ENCODE assay signal across 26 cellular contexts in genomic region chr16:25606069-25606468, GRCh38.
"Had no signal": no experiment of that assay in that cellular context is flagged by ENCODE, and none has a peak within 500 bp of the region (broad histone marks: within the 10 kb centered on the region; RNA-seq: fewer than 3 reads in every experiment).

No MANE protein-coding gene starts in this region.

- DNase-seq: activated B cell treated with CpG ODN at 0.5 μM for 24 hours; activated CD4-positive, alpha-beta T cell treated with anti-CD3 and anti-CD28 coated beads, Interleukin-2, amount 50 U/mL, for 1 hour; activated CD8-positive, alpha-beta T cell treated with anti-CD3 and anti-CD28 coated beads for 36 hours; activated naive CD4-positive, alpha-beta T cell treated with Interleukin-2 at 50 U/mL for 16 hours; activated T-cell treated with anti-CD3 and anti-CD28 coated beads, Interleukin-2, amount 50 U/mL, for 72 hours; anterior cingulate cortex; dermis blood vessel endothelial cell; effector CD4-positive, alpha-beta T cell; left cardiac atrium; left ventricle myocardium superior; naive B cell; nephron progenitor cell; right lobe of liver; stimulated activated CD4-positive, alpha-beta T cell treated with anti-CD3 and anti-CD28 coated beads, Interleukin-12 subunit alpha, Interleukin-12 subunit beta, amount 100 ng/mL, for 4 hours; stimulated activated CD4-positive, alpha-beta T cell treated with anti-CD3 and anti-CD28 coated beads, Interleukin-4, amount 100 ng/mL, for 1 hour; stimulated activated naive CD8-positive, alpha-beta T cell treated with anti-CD3 and anti-CD28 coated beads, Interleukin-15, Interleukin-2, amounts not matched to agents 100 U/mL and 50 U/mL, for 24 hours; T1000; testis; transverse colon had no signal

- H3K27me3 Mint-ChIP-seq: activated B cell treated with CpG ODN at 0.5 μM for 24 hours had no signal

- H3K27ac ChIP-seq: epithelial cell of prostate, neutrophil, right lobe of liver, skin epidermis, testis, transverse colon had no signal

- H3K9me3 ChIP-seq: neutrophil, right lobe of liver, testis, transverse colon had no signal

- H3K4me1 Mint-ChIP-seq: activated B cell treated with CpG ODN at 0.5 μM for 24 hours; central memory CD8-positive, alpha-beta T cell; mesothelial cell of epicardium; naive B cell had no signal

- H3K36me3 ChIP-seq: neutrophil, right lobe of liver, transverse colon had no signal

- H3K9me3 Mint-ChIP-seq: activated CD8-positive, alpha-beta T cell treated with anti-CD3 and anti-CD28 coated beads for 36 hours had no signal

- H3K27me3 ChIP-seq: neutrophil, right lobe of liver, testis, transverse colon had no signal

- H3K4me1 ChIP-seq: right lobe of liver, testis, transverse colon had no signal

- H3K36me3 Mint-ChIP-seq: activated naive CD8-positive, alpha-beta T cell; mesothelial cell of epicardium; naive B cell had no signal

- H3K4me3 Mint-ChIP-seq: activated B cell treated with CpG ODN at 0.5 μM for 24 hours; activated CD8-positive, alpha-beta T cell treated with anti-CD3 and anti-CD28 coated beads for 36 hours; activated naive CD8-positive, alpha-beta T cell; activated T-cell treated with anti-CD3 and anti-CD28 coated beads, Interleukin-2, amount 50 U/mL, for 72 hours; central memory CD8-positive, alpha-beta T cell; mesothelial cell of epicardium; naive B cell; nephron progenitor cell had no signal

- H3K4me3 ChIP-seq: right lobe of liver, skin epidermis, testis, transverse colon had no signal

- ATAC-seq: activated CD8-positive, alpha-beta T cell treated with anti-CD3 and anti-CD28 coated beads for 36 hours; activated T-cell treated with anti-CD3 and anti-CD28 coated beads, Interleukin-2, amount 50 U/mL, for 72 hours; left cardiac atrium; left ventricle myocardium superior; right lobe of liver; stimulated activated naive CD8-positive, alpha-beta T cell treated with anti-CD3 and anti-CD28 coated beads, Interleukin-15, Interleukin-2, amounts not matched to agents 100 U/mL and 50 U/mL, for 24 hours had no signal

- H3K27ac Mint-ChIP-seq: activated B cell treated with CpG ODN at 0.5 μM for 24 hours; activated CD8-positive, alpha-beta T cell treated with anti-CD3 and anti-CD28 coated beads for 36 hours; activated naive CD8-positive, alpha-beta T cell; activated T-cell treated with anti-CD3 and anti-CD28 coated beads, Interleukin-2, amount 50 U/mL, for 72 hours; mesothelial cell of epicardium; naive B cell; nephron progenitor cell; progenitor cell of endocrine pancreas had no signal
